In genomic region chr16:58127033-58127556, GRCh38 we compare ENCODE assay signal across 8 cellular contexts. TPM values are rescaled to one million over a fixed set of nuclear protein-coding genes. Genes with fewer than 3 reads are reported as not detected.
DNase-seq lines count a peak whose midpoint lies in the region; ATAC-seq and TF ChIP-seq lines count a peak whose summit lies in the region.

No MANE protein-coding gene starts in this region.

- intact Hi-C loops in heart right ventricle (cut with DNase I), result loop anchor here in 6 of 10 donors (5.0 to 10.0 kb wide), 4 partner anchors 70 to 232 kb away; partner anchors contain the start of gene CSNK2A2 (in 1 of the 6)
- intact Hi-C loops in left cardiac atrium (cut with DNase I), result no loop called here
- intact Hi-C loops in ascending aorta (cut with DNase I), result loop anchor here (5.0 kb wide), 3 partner anchors 70 to 590 kb away; partner anchors contain the start of genes CCDC102A and CSNK2A2

- TF ChIP-seq POLR2A in suprapubic skin (IDR thresholded peaks at IDR 0.05), result no peak

- TF ChIP-seq EP300 in suprapubic skin (IDR thresholded peaks at IDR 0.05), result no peak

- H3K4me3 ChIP-seq in heart right ventricle, result peak overlapping the region in 8 of 10 donors; percentile 71 to 95 (median 88)
- H3K4me3 ChIP-seq in ascending aorta, result peak overlapping the region in 1 of 2 donors; percentile 99
- peak overlapping the region; percentile 89 for H3K4me3 ChIP-seq in suprapubic skin

- H3K9me3 ChIP-seq in heart right ventricle (peaks cover 0 to 10% (median 0%) of the 10 kb centered on the region in 11 donors), ascending aorta (no peaks in the 10 kb centered on the region), suprapubic skin (no peaks in the 10 kb centered on the region)

- WGBS in heart right ventricle, 2 donors, result 4 to 7% methylated on average over 7 of the region's 7 CpGs
- 6% methylated on average over 7 of the region's 7 CpGs for WGBS in suprapubic skin

- DNase-seq in heart right ventricle, result no peak
- no peak for DNase-seq in left cardiac atrium
- peak; percentile 30 to 40 for DNase-seq in NCI-H526 (lab: John Stamatoyannopoulos, UW)
- no peak for DNase-seq in ascending aorta (ENCODE audit: low spot score in 2 of 2)
- peak; percentile 56 for DNase-seq in kidney glomerular epithelial cell (lab: John Stamatoyannopoulos, UW)
- peak in 1 of 2 donors; percentile 53 for DNase-seq in suprapubic skin (ENCODE audit: low spot score in 2 of 2)

- TF ChIP-seq CTCF in heart right ventricle (IDR thresholded peaks at IDR 0.05) (peak in 7 of 9 donors; percentile 32 to 61 (median 49)), ascending aorta (IDR thresholded peaks at IDR 0.05) (peak in 1 of 3 experiments; percentile 9), suprapubic skin (IDR thresholded peaks at IDR 0.05) (peak in 1 of 2 donors; percentile 18)

- H3K27me3 ChIP-seq in heart right ventricle (no peaks in the 10 kb centered on the region), ascending aorta (no peaks in the 10 kb centered on the region), suprapubic skin (no peaks in the 10 kb centered on the region)

- H3K4me1 ChIP-seq in heart right ventricle, result peaks cover 20 to 67% (median 60%) of the 10 kb centered on the region in 9 donors
- H3K4me1 ChIP-seq in ascending aorta, result peaks cover 17 to 33% of the 10 kb centered on the region in 2 donors
- H3K4me1 ChIP-seq in suprapubic skin, result peaks cover 54% of the 10 kb centered on the region

- ATAC-seq in heart right ventricle (no peak), left cardiac atrium (no peak), GM21529 (IDR thresholded peaks at IDR 0.05; ENCODE audit: unreplicated experiment) (no peak), GM21515 (IDR thresholded peaks at IDR 0.05; ENCODE audit: unreplicated experiment) (no peak)

- no peaks in the 10 kb centered on the region for H3K36me3 ChIP-seq in heart right ventricle
- H3K36me3 ChIP-seq in ascending aorta, result no peaks in the 10 kb centered on the region
- H3K36me3 ChIP-seq in suprapubic skin, result no peaks in the 10 kb centered on the region

- H3K27ac ChIP-seq in heart right ventricle, result peak overlapping the region; percentile 16 to 95 (median 75)
- peak overlapping the region; percentile 47 to 57 for H3K27ac ChIP-seq in ascending aorta
- H3K27ac ChIP-seq in suprapubic skin, result peak overlapping the region; percentile 71

RNA-seq across cellular contexts. Expression of gene CFAP20, which starts 2.1 kb away (rescaled TPM):
- 10 to 100 TPM; 27.8 to 41.8 (median 34.7) TPM for total RNA-seq in heart right ventricle
- 10 to 100 TPM; 17.9 to 43.5 TPM for polyA plus RNA-seq in heart right ventricle
- total RNA-seq in left cardiac atrium, result 10 to 100 TPM; 31.6 to 32.0 TPM
- 39.1 TPM for total RNA-seq in ascending aorta
- total RNA-seq in suprapubic skin, result 10 to 100 TPM; 28.6 to 85.4 (median 60.7) TPM

Comparison
In these comparisons a context has a peak if more than half of its experiments do, and no peak if none do; other contexts are left out.
1. intact Hi-C loops: an anchor here in heart right ventricle (5.0 to 10.0 kb wide) and ascending aorta (5.0 kb wide); none called in left cardiac atrium.
2. DNase-seq: peak in NCI-H526 (2 of 2) and kidney glomerular epithelial cell (single experiment); none in heart right ventricle (0 of 2), left cardiac atrium (single experiment) and ascending aorta (0 of 2).
3. Peak in every context shown above with its lines, with median percentiles within 50 percentile points of each other: H3K27ac ChIP-seq.